In genomic region chr10:35202050-35202449, GRCh38 we compare ENCODE assay signal across 24 cellular contexts.
DNase-seq lines count a peak whose midpoint lies in the region; ATAC-seq, FAIRE-seq and TF ChIP-seq lines count a peak whose summit lies in the region.
"Had no signal": no experiment of that assay in that cellular context is flagged by ENCODE, and none has a peak within 500 bp of the region (broad histone marks: within the 10 kb centered on the region; RNA-seq: fewer than 3 reads in every experiment).

No MANE protein-coding gene starts in this region.

- intact Hi-C loops in activated T-helper 1 cell treated with anti-CD3 and anti-CD28 coated beads, Interleukin-12 subunit alpha, Interleukin-12 subunit beta, Interleukin-2, Interleukin-4 antibody, amounts not matched to agents 30 ng/mL and 10 ng/mL and 1 ng/mL, durations not matched to agents 14 hours and 24 hours and 36 hours (cut with micrococcal nuclease): no loop called here
- intact Hi-C loops in kidney (cut with DNase I) (no loop called here), body of pancreas (cut with DNase I) (no loop called here)

- H3K79me2 ChIP-seq in GM23248 (ENCODE audit: insufficient read depth): 0 out of 2 replicates have a peak, but pooled peaks cover 7% of the 10 kb centered on the region

- no peaks in the 10 kb centered on the region for H4K20me1 ChIP-seq in GM23248 (ENCODE audit: insufficient read depth)

- H3K4me1 ChIP-seq in GM23248 (ENCODE audit: insufficient read depth) (no peaks in the 10 kb centered on the region), kidney (ENCODE audit: control insufficient read depth in 1 of 2, insufficient read depth in 1 of 2, low read depth in 1 of 2, low read length in 2 of 2) (no peaks in the 10 kb centered on the region), body of pancreas (no peaks in the 10 kb centered on the region)

- peaks cover 4% of the 10 kb centered on the region; the same call in 1 of the 2 replicates for H3F3A ChIP-seq in GM23248 (ENCODE audit: insufficient read depth)

- TF ChIP-seq POLR2A in body of pancreas (IDR thresholded peaks at IDR 0.05): no peak

- H3K27me3 ChIP-seq in GM23248 (replicated peaks; ENCODE audit: insufficient read depth): no peaks in the 10 kb centered on the region
- no peaks in the 10 kb centered on the region for H3K27me3 ChIP-seq in body of pancreas

- H3K4me1 Mint-ChIP-seq in activated T-helper 1 cell treated with anti-CD3 and anti-CD28 coated beads, Interleukin-12 subunit alpha, Interleukin-12 subunit beta, Interleukin-2, Interleukin-4 antibody, amounts not matched to agents 30 ng/mL and 10 ng/mL and 1 ng/mL, durations not matched to agents 14 hours and 24 hours and 36 hours (ENCODE audit: low read depth): peaks cover 62% of the 10 kb centered on the region
- H3K4me1 Mint-ChIP-seq: CD14-positive monocyte had no signal

- no peak overlapping the region for H3K4me2 ChIP-seq in GM23248 (ENCODE audit: unreplicated experiment)
- H3K4me2 ChIP-seq: A549, KMS-11 had no signal

- H3K27me3 Mint-ChIP-seq in activated T-helper 1 cell treated with anti-CD3 and anti-CD28 coated beads, Interleukin-12 subunit alpha, Interleukin-12 subunit beta, Interleukin-2, Interleukin-4 antibody, amounts not matched to agents 30 ng/mL and 10 ng/mL and 1 ng/mL, durations not matched to agents 14 hours and 24 hours and 36 hours (ENCODE audit: insufficient read depth): no peaks in the 10 kb centered on the region
- H3K27me3 Mint-ChIP-seq: B cell had no signal

- no peaks in the 10 kb centered on the region for H3K9me3 Mint-ChIP-seq in activated T-helper 1 cell treated with anti-CD3 and anti-CD28 coated beads, Interleukin-12 subunit alpha, Interleukin-12 subunit beta, Interleukin-2, Interleukin-4 antibody, amounts not matched to agents 30 ng/mL and 10 ng/mL and 1 ng/mL, durations not matched to agents 14 hours and 24 hours and 36 hours

- H3K9me3 ChIP-seq in GM23248 (ENCODE audit: low read depth) (no peaks in the 10 kb centered on the region), kidney (ENCODE audit: control insufficient read depth in 1 of 2, low read length in 2 of 2) (no peaks in the 10 kb centered on the region), body of pancreas (no peaks in the 10 kb centered on the region)
- H3K9me3 ChIP-seq: A549 had no signal

- H3K27ac ChIP-seq in GM23248 (no peak overlapping the region), kidney (ENCODE audit: low read depth in 2 of 2, low read length in 2 of 2) (no peak overlapping the region), body of pancreas (no peak overlapping the region)
- H3K27ac ChIP-seq: A549, KMS-11 had no signal

- ATAC-seq in GM18502 (IDR thresholded peaks at IDR 0.05; ENCODE audit: poor library complexity, unreplicated experiment) (peak; percentile 46), HG03139 (IDR thresholded peaks at IDR 0.05; ENCODE audit: unreplicated experiment) (no peak), body of pancreas (no peak)
- ATAC-seq: A549, PC-3 had no signal

- DNase-seq in GM23248 (no peak), kidney (no peak), body of pancreas (no peak), NCI-H2196 (lab: John Stamatoyannopoulos, UW; ENCODE audit: unreplicated experiment) (no peak), DMS79 treated with DMSO at 0.1 percent for 48 hours (lab: John Stamatoyannopoulos, UW) (no peak)
- no peak for DNase-seq in activated T-helper 1 cell treated with anti-CD3 and anti-CD28 coated beads, Interleukin-12 subunit alpha, Interleukin-12 subunit beta, Interleukin-2, Interleukin-4 antibody, amounts not matched to agents 30 ng/mL and 10 ng/mL and 1 ng/mL, durations not matched to agents 14 hours and 24 hours and 36 hours (ENCODE audit: low spot score)
- DNase-seq: GOT3, HCEC 1CT, IMR-90, NCI-H1092 treated with DMSO at 0.1 percent for 48 hours, NCI-H1436 treated with DMSO at 0.1 percent for 48 hours, NCI-H2029 treated with DMSO at 0.1 percent for 48 hours, NCI-H2171, NCI-H446, NCI-H526, PC-3, Right ventricle myocardium superior had no signal

- in situ Hi-C loops in GM23248 (cut with MboI): loop anchor here (25.0 kb wide), 1 partner anchor 540 kb away; no protein-coding TSS in a partner anchor

- 0 out of 2 replicates have a peak overlapping the region, but pooled peaks have one; percentile 22 for H2AFZ ChIP-seq in GM23248

- H3K27ac Mint-ChIP-seq in activated T-helper 1 cell treated with anti-CD3 and anti-CD28 coated beads, Interleukin-12 subunit alpha, Interleukin-12 subunit beta, Interleukin-2, Interleukin-4 antibody, amounts not matched to agents 30 ng/mL and 10 ng/mL and 1 ng/mL, durations not matched to agents 14 hours and 24 hours and 36 hours: peak overlapping the region; percentile 18
- H3K27ac Mint-ChIP-seq: B cell had no signal

- H3K4me3 ChIP-seq in GM23248 (no peak overlapping the region), kidney (ENCODE audit: low read length in 2 of 2) (no peak overlapping the region), body of pancreas (no peak overlapping the region)
- H3K4me3 ChIP-seq: A549 had no signal

- peaks cover 26% of the 10 kb centered on the region for H3K36me3 Mint-ChIP-seq in activated T-helper 1 cell treated with anti-CD3 and anti-CD28 coated beads, Interleukin-12 subunit alpha, Interleukin-12 subunit beta, Interleukin-2, Interleukin-4 antibody, amounts not matched to agents 30 ng/mL and 10 ng/mL and 1 ng/mL, durations not matched to agents 14 hours and 24 hours and 36 hours (ENCODE audit: low read depth)

- H3K36me3 ChIP-seq in GM23248 (ENCODE audit: low read depth) (no peaks in the 10 kb centered on the region), kidney (ENCODE audit: control insufficient read depth in 1 of 2, insufficient read depth in 2 of 2, low read length in 2 of 2) (no peaks in the 10 kb centered on the region), body of pancreas (replicated peaks in 1 of 2; ENCODE audit: insufficient read depth in 1 of 2, low read depth in 2 of 2) (no peaks in the 10 kb centered on the region)

- FAIRE-seq in kidney (lab: Jason Lieb, UNC): peak; percentile 8
- FAIRE-seq: A549, HTR-8/SVneo had no signal

- TF ChIP-seq CTCF in kidney (IDR thresholded peaks at IDR 0.05; ENCODE audit: borderline replicate concordance, extremely low read depth, insufficient read depth): no peak
- TF ChIP-seq CTCF in body of pancreas (IDR thresholded peaks at IDR 0.05): no peak

- no peak overlapping the region for H3K4me3 Mint-ChIP-seq in activated T-helper 1 cell treated with anti-CD3 and anti-CD28 coated beads, Interleukin-12 subunit alpha, Interleukin-12 subunit beta, Interleukin-2, Interleukin-4 antibody, amounts not matched to agents 30 ng/mL and 10 ng/mL and 1 ng/mL, durations not matched to agents 14 hours and 24 hours and 36 hours
- H3K4me3 Mint-ChIP-seq: B cell, CD14-positive monocyte had no signal

- H3K9ac ChIP-seq in GM23248 (no peak overlapping the region), kidney (ENCODE audit: low read length in 2 of 2) (no peak overlapping the region)
- H3K9ac ChIP-seq: KMS-11 had no signal

- H3K9me2 ChIP-seq in GM23248 (ENCODE audit: insufficient read depth): no peaks in the 10 kb centered on the region
